In the genomic region with DNA sequence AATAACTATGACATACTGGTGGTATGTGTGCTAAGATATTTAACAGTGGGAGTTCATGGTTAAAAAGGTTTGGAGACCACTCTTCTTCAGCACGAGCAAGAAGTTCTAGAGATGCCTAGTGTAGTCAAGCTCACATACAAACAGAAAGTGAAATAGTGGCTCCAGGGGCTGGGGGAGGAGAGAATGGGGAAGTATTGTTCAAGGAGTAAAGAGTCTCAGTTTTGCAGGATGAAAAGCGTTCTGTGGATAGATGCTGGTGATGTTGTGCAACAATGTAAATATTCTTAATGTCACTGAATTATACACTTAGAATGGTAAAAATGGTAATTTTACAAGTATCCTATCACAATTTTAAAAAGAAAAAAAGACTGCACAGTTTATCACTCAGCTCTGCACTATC, we compare ENCODE assay signal across 11 cellular contexts. TPM values are rescaled to one million over a fixed set of nuclear protein-coding genes. Genes with fewer than 3 reads are reported as not detected.
DNase-seq lines count a peak whose midpoint lies in the region; ATAC-seq and TF ChIP-seq lines count a peak whose summit lies in the region.
"Had no signal": no experiment of that assay in that cellular context is flagged by ENCODE, and none has a peak within 500 bp of the region (broad histone marks: within the 10 kb centered on the region; RNA-seq: fewer than 3 reads in every experiment).

No MANE protein-coding gene starts in this region.

- CTCF ChIA-PET in GM10248 (lab: Yijun Ruan, JAX) = no interaction called here

- peak overlapping the region; percentile 2 for H3K4me3 Mint-ChIP-seq in activated naive CD8-positive, alpha-beta T cell treated with anti-CD3 and anti-CD28 coated beads, Interleukin-2, amount 10 ng/mL, durations not matched to agents 7 days and 5 days
- H3K4me3 Mint-ChIP-seq in activated naive CD8-positive, alpha-beta T cell treated with anti-CD3 and anti-CD28 coated beads for 36 hours = no peak overlapping the region
- H3K4me3 Mint-ChIP-seq in chondrocyte (ENCODE audit: unreplicated experiment) = no peak overlapping the region
- H3K4me3 Mint-ChIP-seq in progenitor cell of endocrine pancreas (ENCODE audit: low read depth) = no peak overlapping the region
- H3K4me3 Mint-ChIP-seq: activated B cell treated with CpG ODN at 0.5 μM for 24 hours had no signal

- intact Hi-C loops in spleen (cut with DNase I; ENCODE audit: low total_unique reads) = no loop called here

- H3K4me1 Mint-ChIP-seq in activated naive CD8-positive, alpha-beta T cell treated with anti-CD3 and anti-CD28 coated beads, Interleukin-2, amount 10 ng/mL, durations not matched to agents 7 days and 5 days = peaks cover 25% of the 10 kb centered on the region
- peaks cover 13% of the 10 kb centered on the region for H3K4me1 Mint-ChIP-seq in activated naive CD8-positive, alpha-beta T cell treated with anti-CD3 and anti-CD28 coated beads for 36 hours
- H3K4me1 Mint-ChIP-seq in chondrocyte (ENCODE audit: low read depth) (peaks cover 50% of the 10 kb centered on the region), progenitor cell of endocrine pancreas (ENCODE audit: low read depth) (no peaks in the 10 kb centered on the region)

- TF ChIP-seq POLR2A in spleen (IDR thresholded peaks at IDR 0.05) = no peak
- no peak for TF ChIP-seq POLR2A in gastroesophageal sphincter (IDR thresholded peaks at IDR 0.05)

- peaks cover 13% of the 10 kb centered on the region for H3K27me3 Mint-ChIP-seq in activated naive CD8-positive, alpha-beta T cell treated with anti-CD3 and anti-CD28 coated beads, Interleukin-2, amount 10 ng/mL, durations not matched to agents 7 days and 5 days
- H3K27me3 Mint-ChIP-seq in activated naive CD8-positive, alpha-beta T cell treated with anti-CD3 and anti-CD28 coated beads for 36 hours = peaks cover 5% of the 10 kb centered on the region
- H3K27me3 Mint-ChIP-seq in chondrocyte (ENCODE audit: low read depth) = no peaks in the 10 kb centered on the region
- peaks cover 14% of the 10 kb centered on the region for H3K27me3 Mint-ChIP-seq in progenitor cell of endocrine pancreas

- H3K27me3 ChIP-seq in spleen (replicated peaks in 1 of 7) (no peaks in the 10 kb centered on the region), gastroesophageal sphincter (no peaks in the 10 kb centered on the region)

- peaks cover 0 to 33% (median 17%) of the 10 kb centered on the region in 6 donors for H3K4me1 ChIP-seq in spleen
- H3K4me1 ChIP-seq in gastroesophageal sphincter = peaks cover 0 to 5% (median 0%) of the 10 kb centered on the region in 3 donors

- H3K27ac ChIP-seq in spleen (peak overlapping the region in 6 of 8 donors; percentile 23 to 58 (median 48)), gastroesophageal sphincter (no peak overlapping the region)

- POLR2A ChIA-PET in activated naive CD8-positive, alpha-beta T cell treated with anti-CD3 and anti-CD28 coated beads, Interleukin-2, amount 10 ng/mL, durations not matched to agents 7 days and 5 days (lab: Charles Lee) = interaction anchor here (0.7 kb wide), 1 partner anchor 94 kb away, joined by 3 read pairs; no protein-coding TSS in a partner anchor
- POLR2A ChIA-PET in GM10248 (lab: Yijun Ruan, JAX) = no interaction called here

- TF ChIP-seq CTCF in chondrocyte (IDR thresholded peaks at IDR 0.05) (no peak), spleen (IDR thresholded peaks at IDR 0.05 in 8 of 11, conservative IDR thresholded peaks at IDR 0.05 in 3 of 11) (no peak), GM10248 (IDR thresholded peaks at IDR 0.05; ENCODE audit: control extremely low read depth, extremely low read depth, low read depth, missing control alignments) (no peak), gastroesophageal sphincter (IDR thresholded peaks at IDR 0.05) (no peak), progenitor cell of endocrine pancreas (IDR thresholded peaks at IDR 0.05; ENCODE audit: unreplicated experiment) (no peak)

- H3K27ac Mint-ChIP-seq in activated naive CD8-positive, alpha-beta T cell treated with anti-CD3 and anti-CD28 coated beads, Interleukin-2, amount 10 ng/mL, durations not matched to agents 7 days and 5 days = no peak overlapping the region
- H3K27ac Mint-ChIP-seq in activated naive CD8-positive, alpha-beta T cell treated with anti-CD3 and anti-CD28 coated beads for 36 hours = no peak overlapping the region
- peak overlapping the region; percentile 45 for H3K27ac Mint-ChIP-seq in chondrocyte (ENCODE audit: unreplicated experiment)
- H3K27ac Mint-ChIP-seq in progenitor cell of endocrine pancreas = no peak overlapping the region
- H3K27ac Mint-ChIP-seq: activated B cell treated with CpG ODN at 0.5 μM for 24 hours had no signal

- no peak for TF ChIP-seq EP300 in gastroesophageal sphincter (IDR thresholded peaks at IDR 0.05)

- H3K4me3 ChIP-seq in spleen (no peak overlapping the region), gastroesophageal sphincter (no peak overlapping the region)

- no peaks in the 10 kb centered on the region for H3K36me3 ChIP-seq in spleen
- no peaks in the 10 kb centered on the region for H3K36me3 ChIP-seq in gastroesophageal sphincter

- 12 to 25% (median 17%) methylated on average over 2 of the region's 2 CpGs for WGBS in spleen, 5 donors
- WGBS in gastroesophageal sphincter (ENCODE audit: low coverage in 1 of 2), 2 donors = 46 to 49% methylated on average over 2 of the region's 2 CpGs

- ATAC-seq in activated naive CD8-positive, alpha-beta T cell treated with anti-CD3 and anti-CD28 coated beads, Interleukin-2, amount 10 ng/mL, durations not matched to agents 7 days and 5 days (ENCODE audit: low read depth) = peak; percentile 51
- no peak for ATAC-seq in gastroesophageal sphincter

- no peaks in the 10 kb centered on the region for H3K9me3 Mint-ChIP-seq in activated naive CD8-positive, alpha-beta T cell treated with anti-CD3 and anti-CD28 coated beads, Interleukin-2, amount 10 ng/mL, durations not matched to agents 7 days and 5 days
- H3K9me3 Mint-ChIP-seq in activated naive CD8-positive, alpha-beta T cell treated with anti-CD3 and anti-CD28 coated beads for 36 hours = no peaks in the 10 kb centered on the region
- H3K9me3 Mint-ChIP-seq in chondrocyte (ENCODE audit: low read depth) = no peaks in the 10 kb centered on the region
- no peaks in the 10 kb centered on the region for H3K9me3 Mint-ChIP-seq in progenitor cell of endocrine pancreas (ENCODE audit: low read depth)
- H3K9me3 Mint-ChIP-seq: activated B cell treated with CpG ODN at 0.5 μM for 24 hours had no signal

- H3K36me3 Mint-ChIP-seq in activated naive CD8-positive, alpha-beta T cell treated with anti-CD3 and anti-CD28 coated beads, Interleukin-2, amount 10 ng/mL, durations not matched to agents 7 days and 5 days = no peaks in the 10 kb centered on the region
- no peaks in the 10 kb centered on the region for H3K36me3 Mint-ChIP-seq in activated naive CD8-positive, alpha-beta T cell treated with anti-CD3 and anti-CD28 coated beads for 36 hours
- H3K36me3 Mint-ChIP-seq in chondrocyte (ENCODE audit: low read depth) (no peaks in the 10 kb centered on the region), progenitor cell of endocrine pancreas (ENCODE audit: insufficient read depth) (no peaks in the 10 kb centered on the region)

- DNase-seq in activated naive CD8-positive, alpha-beta T cell treated with anti-CD3 and anti-CD28 coated beads, Interleukin-2, amount 10 ng/mL, durations not matched to agents 7 days and 5 days = no peak
- no peak for DNase-seq in activated naive CD8-positive, alpha-beta T cell treated with anti-CD3 and anti-CD28 coated beads for 36 hours
- peak; percentile 57 to 73 for DNase-seq in Kasumi-1 (lab: John Stamatoyannopoulos, UW)
- no peak for DNase-seq in chondrocyte (ENCODE audit: low spot score)
- DNase-seq in spleen = no peak
- DNase-seq in GM10248 (ENCODE audit: extremely low spot score) = no peak
- DNase-seq in progenitor cell of endocrine pancreas (ENCODE audit: low spot score, unreplicated experiment) = no peak
- DNase-seq: activated B cell treated with CpG ODN at 0.5 μM for 24 hours; activated naive CD4-positive, alpha-beta T cell treated with anti-CD3 and anti-CD28 coated beads, Interleukin-2, amount 50 U/mL, for 16 hours; stimulated activated naive CD4-positive, alpha-beta T cell treated with Interleukin-2 at 50 U/mL for 16 hours had no signal

- no peaks in the 10 kb centered on the region for H3K9me3 ChIP-seq in spleen
- no peaks in the 10 kb centered on the region for H3K9me3 ChIP-seq in gastroesophageal sphincter

RNA-seq across cellular contexts. Expression of gene EPAS1, which starts 29.0 kb away (rescaled TPM):
- 10 to 100 TPM; 11.7 to 13.1 TPM for total RNA-seq in activated naive CD8-positive, alpha-beta T cell treated with anti-CD3 and anti-CD28 coated beads, Interleukin-2, amount 10 ng/mL, durations not matched to agents 7 days and 5 days
- total RNA-seq in activated naive CD8-positive, alpha-beta T cell treated with anti-CD3 and anti-CD28 coated beads for 36 hours = 1 to 10 TPM in 1 of 2 experiments, under 1 TPM in 1; 0.78 to 1.5 TPM
- total RNA-seq in chondrocyte = 14.5 to 126 TPM (median 122 TPM) in 3 replicates
- 100 to 1,000 TPM; 145 to 330 (median 233) TPM for total RNA-seq in spleen
- 10 to 100 TPM; 30.5 to 58.1 (median 38.5) TPM for polyA plus RNA-seq in spleen
- total RNA-seq in gastroesophageal sphincter = 100 to 1,000 TPM; 101 to 152 (median 131) TPM
- total RNA-seq in progenitor cell of endocrine pancreas = 5.1 and 5.9 TPM in 2 replicates

Comparison
In these comparisons a context has a peak if more than half of its experiments do, and no peak if none do; other contexts are left out.
1. DNase-seq: peak in Kasumi-1 (2 of 2); none in activated naive CD8-positive, alpha-beta T cell treated with anti-CD3 and anti-CD28 coated beads, Interleukin-2, amount 10 ng/mL, durations not matched to agents 7 days and 5 days (single experiment), activated naive CD8-positive, alpha-beta T cell treated with anti-CD3 and anti-CD28 coated beads for 36 hours (single experiment), chondrocyte (single experiment), spleen (single experiment), GM10248 (single experiment) and progenitor cell of endocrine pancreas (single experiment).
2. H3K27ac ChIP-seq: peak in spleen (6 of 8); none in gastroesophageal sphincter (0 of 4).